Comparison of ENCODE assay signal across 9 cellular contexts in genomic region chr22:32836286-32836859, GRCh38. TPM values are rescaled to one million over a fixed set of nuclear protein-coding genes. Genes with fewer than 3 reads are reported as not detected.
DNase-seq lines count a peak whose midpoint lies in the region; ATAC-seq, FAIRE-seq and TF ChIP-seq lines count a peak whose summit lies in the region.
"Had no signal": no experiment of that assay in that cellular context is flagged by ENCODE, and none has a peak within 500 bp of the region (broad histone marks: within the 10 kb centered on the region; RNA-seq: fewer than 3 reads in every experiment).

No MANE protein-coding gene starts in this region.

- H3K4me1 ChIP-seq in RWPE2 (ENCODE audit: insufficient read depth, poor library complexity, severe bottlenecking) = no peaks in the 10 kb centered on the region
- peaks cover 32 to 40% of the 10 kb centered on the region in 2 donors for H3K4me1 ChIP-seq in kidney (ENCODE audit: control insufficient read depth in 1 of 2, insufficient read depth in 1 of 2, low read depth in 1 of 2, low read length in 2 of 2)

- TF ChIP-seq CTCF in GM12864 (IDR thresholded peaks at IDR 0.05; ENCODE audit: low read depth, low read length, missing control alignments) = peak; percentile 39
- TF ChIP-seq CTCF in RWPE2 (IDR thresholded peaks at IDR 0.05; ENCODE audit: poor library complexity, severe bottlenecking) = peak; percentile 63
- TF ChIP-seq CTCF in kidney (IDR thresholded peaks at IDR 0.05; ENCODE audit: borderline replicate concordance, extremely low read depth, insufficient read depth) = peak; percentile 45

- peak; percentile 21 for FAIRE-seq in A204.1 (lab: Jason Lieb, UNC)
- FAIRE-seq in kidney (lab: Jason Lieb, UNC) = no peak

- H3K36me3 ChIP-seq in RWPE2 (ENCODE audit: low read depth) (no peaks in the 10 kb centered on the region), kidney (ENCODE audit: control insufficient read depth in 1 of 2, insufficient read depth in 2 of 2, low read length in 2 of 2) (peaks cover 5 to 14% of the 10 kb centered on the region in 2 donors)

- no peak overlapping the region for H3K9ac ChIP-seq in kidney (ENCODE audit: low read length in 2 of 2)

- intact Hi-C loops in kidney (cut with DNase I) = no loop called here

- ATAC-seq in RWPE2 (ENCODE audit: low read depth) (no peak), GM18870 (IDR thresholded peaks at IDR 0.05; ENCODE audit: unreplicated experiment) (no peak), GM21528 (IDR thresholded peaks at IDR 0.05; ENCODE audit: low FRiP score, unreplicated experiment) (no peak), HG02763 (IDR thresholded peaks at IDR 0.05; ENCODE audit: unreplicated experiment) (no peak)

- DNase-seq in GM12864 (ENCODE audit: low read depth) = no peak
- DNase-seq in RWPE2 (ENCODE audit: low spot score) = no peak
- DNase-seq in kidney = no peak
- no peak for DNase-seq in medulla oblongata (ENCODE audit: extremely low spot score)
- DNase-seq: activated B cell treated with CpG ODN at 0.5 μM for 24 hours had no signal

- H3K4me3 ChIP-seq in GM12864 (ENCODE audit: low read depth, low read length) (no peak overlapping the region), RWPE2 (ENCODE audit: severe bottlenecking) (no peak overlapping the region), kidney (ENCODE audit: low read length in 2 of 2) (no peak overlapping the region)

- H3K27ac ChIP-seq in RWPE2 (ENCODE audit: poor library complexity, severe bottlenecking) (no peak overlapping the region), kidney (ENCODE audit: low read depth in 2 of 2, low read length in 2 of 2) (no peak overlapping the region)

- H3K27me3 ChIP-seq in RWPE2 (ENCODE audit: insufficient read depth, poor library complexity, severe bottlenecking) = no peaks in the 10 kb centered on the region

- no peaks in the 10 kb centered on the region for H3K9me3 ChIP-seq in RWPE2 (ENCODE audit: severe bottlenecking)
- no peaks in the 10 kb centered on the region for H3K9me3 ChIP-seq in kidney (ENCODE audit: control insufficient read depth in 1 of 2, low read length in 2 of 2)

RNA-seq across cellular contexts. Expression of gene TIMP3, which starts 34.9 kb away (rescaled TPM):
- 818 TPM for total RNA-seq in kidney
- polyA plus RNA-seq in kidney (ENCODE audit: insufficient read depth, low read depth, low replicate concordance) = 198 TPM
- total RNA-seq: activated B cell treated with CpG ODN at 0.5 μM for 24 hours had no signal
